In genomic region chr6:96898241-96898851, GRCh38 we compare ENCODE assay signal across 8 cellular contexts. TPM values are rescaled to one million over a fixed set of nuclear protein-coding genes. Genes with fewer than 3 reads are reported as not detected.
DNase-seq lines count a peak whose midpoint lies in the region; ATAC-seq and TF ChIP-seq lines count a peak whose summit lies in the region.

No MANE protein-coding gene starts in this region.

- H3K4me3 ChIP-seq in adrenal gland = peak overlapping the region; percentile 48 to 91 (median 86)
- peak overlapping the region; percentile 83 for H3K4me3 ChIP-seq in kidney epithelial cell (ENCODE audit: low read depth, low read length)

- H3K9me3 ChIP-seq in adrenal gland (replicated peaks in 1 of 3) = peaks cover 0 to 4% (median 0%) of the 10 kb centered on the region in 3 donors

- peaks cover 17 to 26% of the 10 kb centered on the region in 2 donors for H3K4me1 ChIP-seq in adrenal gland (replicated peaks in 1 of 2)

- H3K36me3 ChIP-seq in adrenal gland (replicated peaks in 1 of 2) = peaks cover 0 to 11% of the 10 kb centered on the region in 2 donors
- H3K36me3 ChIP-seq in kidney epithelial cell (ENCODE audit: control insufficient read depth, insufficient read depth, low read length) = no peaks in the 10 kb centered on the region

- ATAC-seq in GM21367 (IDR thresholded peaks at IDR 0.05; ENCODE audit: unreplicated experiment) (no peak), HG02884 (IDR thresholded peaks at IDR 0.05; ENCODE audit: unreplicated experiment) (no peak)

- H3K27ac ChIP-seq in adrenal gland = peak overlapping the region; percentile 86 to 98 (median 88)
- H3K27ac ChIP-seq in substantia nigra (ENCODE audit: low read depth, low read length, poor library complexity, severe bottlenecking) = peak overlapping the region; percentile 87

- no peak for TF ChIP-seq POLR2A in adrenal gland (IDR thresholded peaks at IDR 0.05)

- TF ChIP-seq CTCF in adrenal gland (IDR thresholded peaks at IDR 0.05) (no peak), kidney epithelial cell (IDR thresholded peaks at IDR 0.05; ENCODE audit: insufficient read depth, low read length, poor library complexity, severe bottlenecking) (no peak)

- DNase-seq in DMS 273 treated with DMSO at 0.1 percent for 48 hours (lab: John Stamatoyannopoulos, UW) = peak; percentile 26
- DNase-seq in Kasumi-1 (lab: John Stamatoyannopoulos, UW) = peak; percentile 57 to 58
- DNase-seq in adrenal gland = no peak
- no peak for DNase-seq in kidney epithelial cell (ENCODE audit: low read depth)
- no peak for DNase-seq in substantia nigra (lab: John Stamatoyannopoulos, UW)
- DNase-seq in activated CD4-positive, CD25-positive, alpha-beta regulatory T cell (lab: John Stamatoyannopoulos, UW) = no peak

- 0 to 2% (median 0%) methylated on average over 10 of the region's 10 CpGs for WGBS in adrenal gland, 4 donors

- intact Hi-C loops in adrenal gland (cut with DNase I) = loop anchor here in 1 of 2 donors (5.0 kb wide), 1 partner anchor 271 kb away; no protein-coding TSS in a partner anchor

- H3K27me3 ChIP-seq in adrenal gland (peaks cover 1% of the 10 kb centered on the region), kidney epithelial cell (ENCODE audit: control insufficient read depth, insufficient read depth, low read length) (no peaks in the 10 kb centered on the region)

RNA-seq across cellular contexts. Expression of gene NDUFAF4, which starts 0.7 kb away (rescaled TPM):
- total RNA-seq in adrenal gland (10 to 100 TPM; 11.4 to 73.5 (median 28.3) TPM), kidney epithelial cell (24.4 and 35.8 TPM in 2 replicates)
- polyA plus RNA-seq in adrenal gland = 10 to 100 TPM; 27.8 to 51.3 (median 27.9) TPM

RNA-seq across cellular contexts. Expression of gene KLHL32, which starts 26.2 kb away (rescaled TPM):
- total RNA-seq in adrenal gland = 1 to 10 TPM in 1 of 8 donors, under 1 TPM in 6, not detected in 1; 0.21 to 1.2 (median 0.36) TPM
- under 1 TPM; 0.37 to 0.80 (median 0.37) TPM for polyA plus RNA-seq in adrenal gland
- total RNA-seq in kidney epithelial cell = 0.13 and 0.21 TPM in 2 replicates

Comparison
In these comparisons a context has a peak if more than half of its experiments do, and no peak if none do; other contexts are left out.
1. DNase-seq: peak in DMS 273 treated with DMSO at 0.1 percent for 48 hours (single experiment) and Kasumi-1 (2 of 2); none in adrenal gland (0 of 7), kidney epithelial cell (single experiment), substantia nigra (0 of 49) and activated CD4-positive, CD25-positive, alpha-beta regulatory T cell (0 of 4).